13 cellular contexts compared by ENCODE assay signal in the genomic region with DNA sequence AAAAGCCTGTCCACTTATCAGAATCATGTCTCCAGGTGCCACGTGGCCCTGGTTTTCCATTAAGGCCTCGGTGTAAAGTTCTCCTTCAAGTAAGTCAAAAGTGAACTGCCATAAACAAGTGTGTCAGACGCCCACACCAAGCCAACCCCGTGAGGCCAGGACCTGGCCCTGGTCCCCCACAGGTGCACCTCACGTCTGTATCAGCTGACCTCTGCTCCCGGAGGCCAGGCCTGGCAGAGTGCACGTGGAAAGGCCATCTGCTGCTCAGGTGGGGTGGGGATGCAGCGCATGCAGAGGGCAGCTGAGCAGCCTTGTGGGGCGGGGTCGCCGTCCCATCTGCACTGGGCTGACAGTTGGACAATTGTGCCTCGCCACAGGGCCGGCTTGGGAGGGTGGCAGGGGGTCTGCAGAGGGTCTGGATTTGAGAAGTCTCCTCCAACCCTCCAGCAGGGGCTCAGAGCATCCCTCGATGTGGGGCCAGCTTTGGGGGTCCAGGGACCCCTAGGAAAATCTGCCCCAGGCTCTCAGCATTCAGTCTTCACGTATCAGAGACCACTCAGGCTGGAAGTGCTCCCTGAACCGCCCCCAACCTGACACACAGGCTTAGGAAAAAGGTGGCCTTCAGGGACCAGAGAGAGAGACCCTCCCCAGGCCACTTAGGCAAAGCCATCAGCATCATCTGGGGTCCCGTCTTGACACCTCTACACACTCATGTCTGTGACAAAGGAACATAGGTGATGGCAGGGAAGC. TPM values are rescaled to one million over a fixed set of nuclear protein-coding genes. Genes with fewer than 3 reads are reported as not detected.
A peak's percentile ranks its signal among the peaks of the same experiment; 100 is the strongest.
DNase-seq lines count a peak whose midpoint lies in the region; ATAC-seq and TF ChIP-seq lines count a peak whose summit lies in the region.
"Had no signal": no experiment of that assay in that cellular context is flagged by ENCODE, and none has a peak within 500 bp of the region (broad histone marks: within the 10 kb centered on the region; RNA-seq: fewer than 3 reads in every experiment).

No MANE protein-coding gene starts in this region.

- TF ChIP-seq POLR2A in suprapubic skin (IDR thresholded peaks at IDR 0.05) = no peak

- H3K36me3 ChIP-seq in suprapubic skin (no peaks in the 10 kb centered on the region), A673 (ENCODE audit: insufficient read depth, low read length, poor library complexity, severe bottlenecking) (peaks cover 17% of the 10 kb centered on the region)

- peak overlapping the region; percentile 28 for H3K27ac Mint-ChIP-seq in activated T-helper 17 cell treated with anti-CD3 and anti-CD28 coated beads, Interleukin-2, amount 50 U/mL, for 72 hours
- H3K27ac Mint-ChIP-seq: activated T-cell treated with anti-CD3 and anti-CD28 coated beads, Interleukin-2, amount 50 U/mL, for 72 hours had no signal

- peak; percentile 1 for DNase-seq in activated CD4-positive, alpha-beta T cell treated with anti-CD3 and anti-CD28 coated beads for 48 hours
- no peak for DNase-seq in activated CD4-positive, alpha-beta T cell treated with anti-CD3 and anti-CD28 coated beads for 4 hours
- DNase-seq in left lobe of liver (ENCODE audit: low spot score) (peak; percentile 51), suprapubic skin (ENCODE audit: low spot score in 2 of 2) (peak; percentile 62 to 78), mucosa of gallbladder (ENCODE audit: low spot score) (no peak), A673 (ENCODE audit: low spot score) (no peak)
- DNase-seq: activated T-cell treated with anti-CD3 and anti-CD28 coated beads, Interleukin-2, amount 50 U/mL, for 72 hours; cerebellar nuclear complex; stimulated activated CD4-positive, alpha-beta T cell treated with anti-CD3 and anti-CD28 coated beads, Interleukin-2, amount 100 ng/mL, for 24 hours; stimulated activated naive CD4-positive, alpha-beta T cell treated with Interleukin-2 at 50 U/mL for 16 hours had no signal

- peaks cover 32% of the 10 kb centered on the region for H3K36me3 Mint-ChIP-seq in activated T-helper 17 cell treated with anti-CD3 and anti-CD28 coated beads, Interleukin-2, amount 50 U/mL, for 72 hours (ENCODE audit: low read depth)

- H3K9me3 ChIP-seq in suprapubic skin (no peaks in the 10 kb centered on the region), A673 (ENCODE audit: low read depth, low read length, poor library complexity, severe bottlenecking) (no peaks in the 10 kb centered on the region)

- no peaks in the 10 kb centered on the region for H3K4me1 Mint-ChIP-seq in activated T-helper 17 cell treated with anti-CD3 and anti-CD28 coated beads, Interleukin-2, amount 50 U/mL, for 72 hours

- no peak overlapping the region for H3K27ac ChIP-seq in suprapubic skin
- H3K27ac ChIP-seq in A673 (ENCODE audit: low read depth, low read length, poor library complexity, severe bottlenecking) = no peak overlapping the region

- no TSS peak for BruUV-seq in A673 (replicated peaks; lab: Mats Ljungman, UMichigan)

- no peaks in the 10 kb centered on the region for H3K9me3 Mint-ChIP-seq in activated T-helper 17 cell treated with anti-CD3 and anti-CD28 coated beads, Interleukin-2, amount 50 U/mL, for 72 hours
- H3K9me3 Mint-ChIP-seq: activated T-cell treated with anti-CD3 and anti-CD28 coated beads, Interleukin-2, amount 50 U/mL, for 72 hours; T-helper 1 cell treated with Interleukin-12 subunit alpha and Interleukin-12 subunit beta and Interleukin-4 antibody, amounts not matched to agents 30 μg/mL and 1 μg/mL, for 36 hours had no signal

- WGBS in suprapubic skin = 87% methylated on average over 16 of the region's 17 CpGs

- POLR2A ChIA-PET in A673 (lab: Charles Lee; ENCODE audit: low non-redundant PET) = no interaction called here

- TF ChIP-seq CTCF in suprapubic skin (IDR thresholded peaks at IDR 0.05) (no peak), A673 (conservative IDR thresholded peaks at IDR 0.05; ENCODE audit: low read depth, low read length) (no peak)

- no peaks in the 10 kb centered on the region for H3K27me3 ChIP-seq in suprapubic skin
- H3K27me3 ChIP-seq in A673 (replicated peaks; ENCODE audit: insufficient read depth, low read depth, low read length, poor library complexity) = no peaks in the 10 kb centered on the region

- H3K4me1 ChIP-seq in suprapubic skin (peaks cover 23% of the 10 kb centered on the region), A673 (ENCODE audit: insufficient read depth, low read length, poor library complexity, severe bottlenecking) (peaks cover 25% of the 10 kb centered on the region)

- no peak for ATAC-seq in activated T-helper 17 cell treated with anti-CD3 and anti-CD28 coated beads, Interleukin-2, amount 50 U/mL, for 72 hours (replicated peaks)
- ATAC-seq in left lobe of liver (no peak), GM18867 (IDR thresholded peaks at IDR 0.05; ENCODE audit: unreplicated experiment) (no peak)
- ATAC-seq: activated T-cell treated with anti-CD3 and anti-CD28 coated beads, Interleukin-2, amount 50 U/mL, for 72 hours had no signal

- no peak for TF ChIP-seq EP300 in suprapubic skin (IDR thresholded peaks at IDR 0.05)

- CTCF ChIA-PET in A673 (lab: Charles Lee) = no interaction called here

- H3K4me3 ChIP-seq in suprapubic skin (no peak overlapping the region), A673 (ENCODE audit: low read depth, low read length, poor library complexity, severe bottlenecking) (no peak overlapping the region)

- intact Hi-C loops in A673 (cut with micrococcal nuclease; ENCODE audit: unreplicated experiment) = no loop called here

- no peaks in the 10 kb centered on the region for H3K27me3 Mint-ChIP-seq in activated T-helper 17 cell treated with anti-CD3 and anti-CD28 coated beads, Interleukin-2, amount 50 U/mL, for 72 hours

- H3K4me3 Mint-ChIP-seq in activated T-helper 17 cell treated with anti-CD3 and anti-CD28 coated beads, Interleukin-2, amount 50 U/mL, for 72 hours = peak overlapping the region; percentile 78

RNA-seq across cellular contexts. Expression of a gene that starts 3.0 kb away (rescaled TPM):
- 10 to 100 TPM; 41.4 to 82.2 TPM for total RNA-seq in activated T-helper 17 cell treated with anti-CD3 and anti-CD28 coated beads, Interleukin-2, amount 50 U/mL, for 72 hours
- total RNA-seq in left lobe of liver = 13.7 TPM
- total RNA-seq in suprapubic skin = 1 to 10 TPM; 7.0 to 9.8 (median 7.9) TPM
- 7.0 TPM for total RNA-seq in mucosa of gallbladder
- 59.6 and 72.1 TPM in 2 replicates for total RNA-seq in A673 (2021)

Comparison
In these comparisons a context has a peak if more than half of its experiments do, and no peak if none do; other contexts are left out.
1. DNase-seq: peak in activated CD4-positive, alpha-beta T cell treated with anti-CD3 and anti-CD28 coated beads for 48 hours (single experiment), left lobe of liver (single experiment) and suprapubic skin (2 of 2); none in activated CD4-positive, alpha-beta T cell treated with anti-CD3 and anti-CD28 coated beads for 4 hours (0 of 2), mucosa of gallbladder (single experiment) and A673 (single experiment).